In the genomic region with DNA sequence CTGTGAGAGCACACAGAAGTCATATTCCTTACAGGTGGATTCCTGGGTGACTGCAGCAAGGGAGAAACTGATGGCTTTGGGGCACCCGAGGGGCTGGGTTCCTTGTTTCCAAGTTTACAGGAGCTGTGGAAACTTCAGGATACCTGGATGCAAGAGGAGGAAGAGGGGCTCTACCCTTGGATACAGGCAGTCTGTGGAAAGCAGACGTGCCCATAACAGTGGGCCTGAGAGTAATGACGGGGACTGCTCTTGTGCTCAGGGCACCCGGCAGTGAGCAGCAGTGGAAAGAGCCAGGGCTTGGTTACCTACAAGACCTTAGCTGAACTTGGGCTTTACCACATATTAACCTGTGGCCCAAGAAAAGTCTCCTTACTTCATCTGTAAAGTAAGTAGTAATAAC, we compare ENCODE assay signal across 21 cellular contexts.
"Had no signal": no experiment of that assay in that cellular context is flagged by ENCODE, and none has a peak within 500 bp of the region (broad histone marks: within the 10 kb centered on the region; RNA-seq: fewer than 3 reads in every experiment).

No MANE protein-coding gene starts in this region.

- H3K36me3 Mint-ChIP-seq: natural killer cell treated with Interleukin-12 subunit alpha and Interleukin-12 subunit beta and Interleukin-15 and Interleukin-18, amount 100 ng/mL, for 72 hours had no signal

- DNase-seq: activated CD4-positive, alpha-beta T cell treated with anti-CD3 and anti-CD28 coated beads for 1 hour; activated CD4-positive, alpha-beta T cell treated with anti-CD3 and anti-CD28 coated beads, Interleukin-2, amount 50 U/mL, for 4 hours; activated naive CD4-positive, alpha-beta T cell; activated T-cell treated with anti-CD3 and anti-CD28 coated beads for 4 hours; effector memory CD8-positive, alpha-beta T cell; esophagus squamous epithelium; gastrocnemius medialis; left ventricle myocardium inferior; pancreas; psoas muscle; spleen; stimulated activated CD4-positive, alpha-beta T cell treated with anti-CD3 and anti-CD28 coated beads, Interleukin-4, amount 100 ng/mL, for 1 hour; T-helper 9 cell; tibial artery had no signal

- H3K27ac ChIP-seq: adrenal gland, ascending aorta, brain microvascular endothelial cell, esophagus squamous epithelium, gastrocnemius medialis, left ventricle myocardium inferior, neutrophil, pancreas, psoas muscle, right atrium auricular region, spleen, tibial artery had no signal

- H3K36me3 ChIP-seq: adrenal gland, ascending aorta, brain microvascular endothelial cell, esophagus squamous epithelium, gastrocnemius medialis, left ventricle myocardium inferior, neutrophil, pancreas, right atrium auricular region, spleen, tibial artery had no signal

- H3K27ac Mint-ChIP-seq: effector memory CD8-positive, alpha-beta T cell; natural killer cell treated with Interleukin-12 subunit alpha and Interleukin-12 subunit beta and Interleukin-15 and Interleukin-18, amount 100 ng/mL, for 72 hours had no signal

- H3K27me3 ChIP-seq: ascending aorta, brain microvascular endothelial cell, right atrium auricular region had no signal

- H3K4me1 ChIP-seq: adrenal gland, ascending aorta, esophagus squamous epithelium, gastrocnemius medialis, left ventricle myocardium inferior, pancreas, psoas muscle, right atrium auricular region, spleen, tibial artery had no signal

- H3K9me3 ChIP-seq: adrenal gland, ascending aorta, esophagus squamous epithelium, gastrocnemius medialis, neutrophil, pancreas, tibial artery had no signal

- H3K4me3 ChIP-seq: adrenal gland, ascending aorta, esophagus squamous epithelium, gastrocnemius medialis, left ventricle myocardium inferior, pancreas, psoas muscle, right atrium auricular region, spleen, tibial artery had no signal

- ATAC-seq: effector memory CD8-positive, alpha-beta T cell; gastrocnemius medialis; psoas muscle had no signal

- H3K9me3 Mint-ChIP-seq: effector memory CD8-positive, alpha-beta T cell; natural killer cell treated with Interleukin-12 subunit alpha and Interleukin-12 subunit beta and Interleukin-15 and Interleukin-18, amount 100 ng/mL, for 72 hours; stimulated activated naive CD8-positive, alpha-beta T cell treated with anti-CD3 and anti-CD28 coated beads, Interleukin-15, Interleukin-2, amounts not matched to agents 100 ng/mL and 50 ng/mL, for 24 hours had no signal

- H3K4me3 Mint-ChIP-seq: effector memory CD8-positive, alpha-beta T cell; natural killer cell treated with Interleukin-12 subunit alpha and Interleukin-12 subunit beta and Interleukin-15 and Interleukin-18, amount 100 ng/mL, for 72 hours; stimulated activated naive CD8-positive, alpha-beta T cell treated with anti-CD3 and anti-CD28 coated beads, Interleukin-15, Interleukin-2, amounts not matched to agents 100 ng/mL and 50 ng/mL, for 24 hours had no signal
